ENCODE assay signal across 1 cellular context in the genomic region with DNA sequence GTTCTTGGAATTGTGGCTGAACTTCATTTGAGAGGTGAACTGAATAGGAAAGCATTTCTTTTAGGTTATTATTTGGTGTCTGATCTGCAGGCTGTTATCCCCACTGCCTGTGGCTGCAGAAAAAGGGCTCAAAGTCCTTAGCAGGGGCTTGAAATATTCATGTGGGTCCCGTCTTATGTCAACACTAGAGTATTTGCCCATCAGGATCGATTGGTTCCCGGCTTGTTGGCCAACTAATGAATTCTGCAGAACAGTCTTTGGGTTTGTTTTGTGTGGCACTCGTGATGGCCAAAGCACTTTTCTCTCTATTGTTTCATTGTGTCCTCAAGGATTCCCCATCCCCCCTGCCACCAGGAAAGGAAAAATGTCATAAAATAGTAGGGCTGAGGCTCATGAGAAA.
TF ChIP-seq lines count a peak whose summit lies in the region.

No MANE protein-coding gene starts in this region.

TF ChIP-seq in HepG2, 621 proteins besides CTCF, POLR2A, EP300 and RAD21 (continued from another document and continues in another):
- TF ChIP-seq ZBED4 (CRISPR knock-in tag; IDR thresholded peaks at IDR 0.05; ENCODE audit: borderline replicate concordance) (peak; percentile 54; the same call in 1 of the 2 replicates), HOXA3 (CRISPR knock-in tag; IDR thresholded peaks at IDR 0.05) (peak; percentile 54; the same call in 1 of the 2 replicates), EHMT2 (IDR thresholded peaks at IDR 0.05; ENCODE audit: borderline replicate concordance, low read depth, low read length) (peak; percentile 86; the same call in 1 of the 2 replicates), SOX6 (IDR thresholded peaks at IDR 0.05) (no peak), SOX6 (CRISPR knock-in tag; IDR thresholded peaks at IDR 0.05) (peak; percentile 99), HHEX (CRISPR knock-in tag; IDR thresholded peaks at IDR 0.05) (peak; percentile 79), ZNF138 (CRISPR knock-in tag; IDR thresholded peaks at IDR 0.05; ENCODE audit: low read depth) (no peak), FOXC1 (CRISPR knock-in tag; IDR thresholded peaks at IDR 0.05; ENCODE audit: borderline replicate concordance) (no peak), ZFP1 (CRISPR knock-in tag; IDR thresholded peaks at IDR 0.05) (0 out of 2 replicates have a peak, but pooled peaks have one; percentile 38), ASH2L (IDR thresholded peaks at IDR 0.05; ENCODE audit: insufficient read length, low read depth, low read length) (peak; percentile 80), SP4 (CRISPR knock-in tag; IDR thresholded peaks at IDR 0.05) (no peak), NFATC3 (CRISPR knock-in tag; IDR thresholded peaks at IDR 0.05) (no peak), SMAD3 (CRISPR knock-in tag; IDR thresholded peaks at IDR 0.05) (0 out of 2 replicates have a peak, but pooled peaks have one; percentile 70), AKNA (CRISPR knock-in tag; IDR thresholded peaks at IDR 0.05; ENCODE audit: borderline replicate concordance) (no peak), ZNF704 (CRISPR knock-in tag; IDR thresholded peaks at IDR 0.05; ENCODE audit: borderline replicate concordance) (no peak), GATAD1 (CRISPR knock-in tag; IDR thresholded peaks at IDR 0.05) (no peak), POGK (CRISPR knock-in tag; conservative IDR thresholded peaks at IDR 0.05) (no peak), NCOA2 (CRISPR knock-in tag; IDR thresholded peaks at IDR 0.05) (peak; percentile 79), HNF4G (IDR thresholded peaks at IDR 0.05; ENCODE audit: borderline replicate concordance, low read depth, low read length) (peak; percentile 94), HNF4G (CRISPR knock-in tag; IDR thresholded peaks at IDR 0.05; ENCODE audit: borderline replicate concordance, low read depth) (peak; percentile 88), ZSCAN25 (CRISPR knock-in tag; IDR thresholded peaks at IDR 0.05) (peak; percentile 63; the same call in 1 of the 2 replicates), TIGD3 (CRISPR knock-in tag; IDR thresholded peaks at IDR 0.05; ENCODE audit: borderline replicate concordance) (no peak), ZBTB21 (CRISPR knock-in tag; IDR thresholded peaks at IDR 0.05) (peak; percentile 15; the same call in 1 of the 2 replicates), SRSF1 (optimal IDR thresholded peaks at IDR 0.05; ENCODE audit: low read depth, low read length) (no peak), BORCS8-MEF2B (CRISPR knock-in tag; IDR thresholded peaks at IDR 0.05) (no peak), TEAD3 (CRISPR knock-in tag; optimal IDR thresholded peaks at IDR 0.05; ENCODE audit: borderline replicate concordance) (peak; percentile 79), KDM1A (CRISPR knock-in tag; IDR thresholded peaks at IDR 0.05) (peak; percentile 15; the same call in 1 of the 2 replicates), SIX1 (CRISPR knock-in tag; IDR thresholded peaks at IDR 0.05; ENCODE audit: borderline replicate concordance) (peak; percentile 21; the same call in 1 of the 2 replicates), NFYB (CRISPR knock-in tag; IDR thresholded peaks at IDR 0.05) (peak; percentile 11; the same call in 1 of the 2 replicates), ZNF180 (CRISPR knock-in tag; IDR thresholded peaks at IDR 0.05; ENCODE audit: borderline replicate concordance, low read depth) (no peak), RORA (CRISPR knock-in tag; IDR thresholded peaks at IDR 0.05) (no peak), SRY (CRISPR knock-in tag; IDR thresholded peaks at IDR 0.05) (no peak), TFAP4 (IDR thresholded peaks at IDR 0.05; ENCODE audit: borderline replicate concordance, low read depth) (0 out of 2 replicates have a peak, but pooled peaks have one; percentile 11), NCOR1 (IDR thresholded peaks at IDR 0.05; ENCODE audit: borderline replicate concordance, low read length) (peak; percentile 88; the same call in 1 of the 2 replicates)
- TF ChIP-seq, protein P1, sequence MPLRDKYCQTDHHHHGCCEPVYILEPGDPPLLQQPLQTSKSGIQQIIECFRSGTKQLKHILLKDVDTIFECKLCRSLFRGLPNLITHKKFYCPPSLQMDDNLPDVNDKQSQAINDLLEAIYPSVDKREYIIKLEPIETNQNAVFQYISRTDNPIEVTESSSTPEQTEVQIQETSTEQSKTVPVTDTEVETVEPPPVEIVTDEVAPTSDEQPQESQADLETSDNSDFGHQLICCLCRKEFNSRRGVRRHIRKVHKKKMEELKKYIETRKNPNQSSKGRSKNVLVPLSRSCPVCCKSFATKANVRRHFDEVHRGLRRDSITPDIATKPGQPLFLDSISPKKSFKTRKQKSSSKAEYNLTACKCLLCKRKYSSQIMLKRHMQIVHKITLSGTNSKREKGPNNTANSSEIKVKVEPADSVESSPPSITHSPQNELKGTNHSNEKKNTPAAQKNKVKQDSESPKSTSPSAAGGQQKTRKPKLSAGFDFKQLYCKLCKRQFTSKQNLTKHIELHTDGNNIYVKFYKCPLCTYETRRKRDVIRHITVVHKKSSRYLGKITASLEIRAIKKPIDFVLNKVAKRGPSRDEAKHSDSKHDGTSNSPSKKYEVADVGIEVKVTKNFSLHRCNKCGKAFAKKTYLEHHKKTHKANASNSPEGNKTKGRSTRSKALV (CRISPR knock-in tag; IDR thresholded peaks at IDR 0.05), result 0 out of 2 replicates have a peak, but pooled peaks have one; percentile 27
- TF ChIP-seq, protein P2, sequence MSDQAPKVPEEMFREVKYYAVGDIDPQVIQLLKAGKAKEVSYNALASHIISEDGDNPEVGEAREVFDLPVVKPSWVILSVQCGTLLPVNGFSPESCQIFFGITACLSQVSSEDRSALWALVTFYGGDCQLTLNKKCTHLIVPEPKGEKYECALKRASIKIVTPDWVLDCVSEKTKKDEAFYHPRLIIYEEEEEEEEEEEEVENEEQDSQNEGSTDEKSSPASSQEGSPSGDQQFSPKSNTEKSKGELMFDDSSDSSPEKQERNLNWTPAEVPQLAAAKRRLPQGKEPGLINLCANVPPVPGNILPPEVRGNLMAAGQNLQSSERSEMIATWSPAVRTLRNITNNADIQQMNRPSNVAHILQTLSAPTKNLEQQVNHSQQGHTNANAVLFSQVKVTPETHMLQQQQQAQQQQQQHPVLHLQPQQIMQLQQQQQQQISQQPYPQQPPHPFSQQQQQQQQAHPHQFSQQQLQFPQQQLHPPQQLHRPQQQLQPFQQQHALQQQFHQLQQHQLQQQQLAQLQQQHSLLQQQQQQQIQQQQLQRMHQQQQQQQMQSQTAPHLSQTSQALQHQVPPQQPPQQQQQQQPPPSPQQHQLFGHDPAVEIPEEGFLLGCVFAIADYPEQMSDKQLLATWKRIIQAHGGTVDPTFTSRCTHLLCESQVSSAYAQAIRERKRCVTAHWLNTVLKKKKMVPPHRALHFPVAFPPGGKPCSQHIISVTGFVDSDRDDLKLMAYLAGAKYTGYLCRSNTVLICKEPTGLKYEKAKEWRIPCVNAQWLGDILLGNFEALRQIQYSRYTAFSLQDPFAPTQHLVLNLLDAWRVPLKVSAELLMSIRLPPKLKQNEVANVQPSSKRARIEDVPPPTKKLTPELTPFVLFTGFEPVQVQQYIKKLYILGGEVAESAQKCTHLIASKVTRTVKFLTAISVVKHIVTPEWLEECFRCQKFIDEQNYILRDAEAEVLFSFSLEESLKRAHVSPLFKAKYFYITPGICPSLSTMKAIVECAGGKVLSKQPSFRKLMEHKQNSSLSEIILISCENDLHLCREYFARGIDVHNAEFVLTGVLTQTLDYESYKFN (CRISPR knock-in tag; conservative IDR thresholded peaks at IDR 0.05), result peak; percentile 97
